11 cellular contexts compared by ENCODE assay signal in the genomic region with DNA sequence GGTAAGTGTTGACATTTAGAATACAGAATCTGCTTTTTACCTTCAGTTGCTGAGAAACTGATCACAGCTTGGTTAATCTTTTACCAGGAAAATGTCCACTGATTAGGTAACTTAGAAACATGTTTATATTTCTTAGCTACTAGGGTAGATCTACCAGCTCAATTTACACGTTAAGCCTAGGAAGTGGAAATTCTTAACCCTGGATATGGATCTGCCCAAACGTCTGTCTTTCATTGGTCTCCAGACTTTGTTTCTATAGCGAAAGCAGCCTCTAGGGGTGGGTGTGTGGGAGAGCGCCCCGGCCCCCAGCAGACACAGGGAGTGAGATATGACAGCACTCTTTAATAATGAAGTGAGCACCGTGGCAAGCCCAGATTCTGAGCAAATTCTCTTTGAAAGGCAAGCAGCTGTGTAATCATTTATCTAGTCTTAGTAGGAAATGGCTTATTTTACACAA.
DNase-seq lines count a peak whose midpoint lies in the region; ATAC-seq and TF ChIP-seq lines count a peak whose summit lies in the region.
"Had no signal": no experiment of that assay in that cellular context is flagged by ENCODE, and none has a peak within 500 bp of the region (broad histone marks: within the 10 kb centered on the region; RNA-seq: fewer than 3 reads in every experiment).

No MANE protein-coding gene starts in this region.

- no peak for ATAC-seq in T-helper 17 cell
- ATAC-seq in HG03378 (IDR thresholded peaks at IDR 0.05; ENCODE audit: unreplicated experiment) = no peak
- ATAC-seq: Right ventricle myocardium inferior had no signal

- intact Hi-C loops in activated CD4-positive, alpha-beta T cell treated with anti-CD3 and anti-CD28 coated beads, Interleukin-2, amount 10 ng/mL, durations not matched to agents 24 days and 14 days (cut with micrococcal nuclease) = no loop called here

- H3K4me3 ChIP-seq in GM12864 (ENCODE audit: low read depth, low read length) (no peak overlapping the region), choroid plexus epithelial cell (ENCODE audit: low read depth, low read length) (peak overlapping the region; percentile 11)
- H3K4me3 ChIP-seq: tibial artery had no signal

- no peaks in the 10 kb centered on the region for H3K36me3 Mint-ChIP-seq in nephron progenitor cell (ENCODE audit: low read depth)
- H3K36me3 Mint-ChIP-seq in T-helper 17 cell (ENCODE audit: low read depth) = no peaks in the 10 kb centered on the region
- H3K36me3 Mint-ChIP-seq in activated T-cell treated with anti-CD3 and anti-CD28 coated beads, Interleukin-2, amount 50 U/mL, for 24 hours (ENCODE audit: low read depth) = no peaks in the 10 kb centered on the region
- no peaks in the 10 kb centered on the region for H3K36me3 Mint-ChIP-seq in activated CD4-positive, alpha-beta T cell treated with anti-CD3 and anti-CD28 coated beads, Interleukin-2, amount 10 ng/mL, durations not matched to agents 24 days and 14 days (ENCODE audit: low read depth)

- H3K27ac Mint-ChIP-seq in nephron progenitor cell (peak overlapping the region; percentile 92), T-helper 17 cell (no peak overlapping the region)
- H3K27ac Mint-ChIP-seq in activated T-cell treated with anti-CD3 and anti-CD28 coated beads, Interleukin-2, amount 50 U/mL, for 24 hours = no peak overlapping the region
- H3K27ac Mint-ChIP-seq in activated CD4-positive, alpha-beta T cell treated with anti-CD3 and anti-CD28 coated beads, Interleukin-2, amount 10 ng/mL, durations not matched to agents 24 days and 14 days = no peak overlapping the region

- H3K4me3 Mint-ChIP-seq in nephron progenitor cell = peak overlapping the region; percentile 62
- H3K4me3 Mint-ChIP-seq in T-helper 17 cell = no peak overlapping the region
- no peak overlapping the region for H3K4me3 Mint-ChIP-seq in activated T-cell treated with anti-CD3 and anti-CD28 coated beads, Interleukin-2, amount 50 U/mL, for 24 hours
- H3K4me3 Mint-ChIP-seq in activated CD4-positive, alpha-beta T cell treated with anti-CD3 and anti-CD28 coated beads, Interleukin-2, amount 10 ng/mL, durations not matched to agents 24 days and 14 days = no peak overlapping the region

- H3K9me3 ChIP-seq in T-helper 17 cell (ENCODE audit: control insufficient read depth, low read length, poor library complexity, severe bottlenecking) = no peaks in the 10 kb centered on the region

- DNase-seq in GM12864 (ENCODE audit: low read depth) = no peak
- peak; percentile 32 for DNase-seq in NCI-H2196 treated with DMSO at 0.1 percent for 48 hours (lab: John Stamatoyannopoulos, UW; ENCODE audit: unreplicated experiment)
- peak; percentile 47 for DNase-seq in choroid plexus epithelial cell (ENCODE audit: low read depth)
- peak; percentile 29 for DNase-seq in nephron progenitor cell
- DNase-seq in T-helper 17 cell = no peak
- no peak for DNase-seq in activated T-cell treated with anti-CD3 and anti-CD28 coated beads, Interleukin-2, amount 50 U/mL, for 24 hours
- no peak for DNase-seq in activated CD4-positive, alpha-beta T cell treated with anti-CD3 and anti-CD28 coated beads, Interleukin-2, amount 10 ng/mL, durations not matched to agents 24 days and 14 days
- DNase-seq: activated CD8-positive, alpha-beta memory T cell treated with anti-CD3 and anti-CD28 coated beads, Interleukin-2, amount 50 U/mL, for 48 hours; tibial artery had no signal

- TF ChIP-seq CTCF in GM12864 (IDR thresholded peaks at IDR 0.05; ENCODE audit: low read depth, low read length, missing control alignments) = peak; percentile 37
- TF ChIP-seq CTCF in choroid plexus epithelial cell (conservative IDR thresholded peaks at IDR 0.05; ENCODE audit: low read depth, low read length) = peak; percentile 46
- TF ChIP-seq CTCF in nephron progenitor cell (IDR thresholded peaks at IDR 0.05) = peak; percentile 15

- H3K4me1 Mint-ChIP-seq in nephron progenitor cell = peaks cover 49% of the 10 kb centered on the region
- H3K4me1 Mint-ChIP-seq in T-helper 17 cell = no peaks in the 10 kb centered on the region
- no peaks in the 10 kb centered on the region for H3K4me1 Mint-ChIP-seq in activated T-cell treated with anti-CD3 and anti-CD28 coated beads, Interleukin-2, amount 50 U/mL, for 24 hours (ENCODE audit: low read depth)
- H3K4me1 Mint-ChIP-seq in activated CD4-positive, alpha-beta T cell treated with anti-CD3 and anti-CD28 coated beads, Interleukin-2, amount 10 ng/mL, durations not matched to agents 24 days and 14 days = no peaks in the 10 kb centered on the region

- H3K27me3 Mint-ChIP-seq in nephron progenitor cell (ENCODE audit: low read depth, poor library complexity) (no peaks in the 10 kb centered on the region), T-helper 17 cell (no peaks in the 10 kb centered on the region)
- H3K27me3 Mint-ChIP-seq in activated T-cell treated with anti-CD3 and anti-CD28 coated beads, Interleukin-2, amount 50 U/mL, for 24 hours = no peaks in the 10 kb centered on the region
- H3K27me3 Mint-ChIP-seq in activated CD4-positive, alpha-beta T cell treated with anti-CD3 and anti-CD28 coated beads, Interleukin-2, amount 10 ng/mL, durations not matched to agents 24 days and 14 days = no peaks in the 10 kb centered on the region

- H3K9me3 Mint-ChIP-seq in nephron progenitor cell = peaks cover 9% of the 10 kb centered on the region
- H3K9me3 Mint-ChIP-seq in activated T-cell treated with anti-CD3 and anti-CD28 coated beads, Interleukin-2, amount 50 U/mL, for 24 hours = peaks cover 3% of the 10 kb centered on the region
- H3K9me3 Mint-ChIP-seq in activated CD4-positive, alpha-beta T cell treated with anti-CD3 and anti-CD28 coated beads, Interleukin-2, amount 10 ng/mL, durations not matched to agents 24 days and 14 days = peaks cover 3% of the 10 kb centered on the region

Comparison
In these comparisons a context has a peak if more than half of its experiments do, and no peak if none do; other contexts are left out.
1. DNase-seq: peak in NCI-H2196 treated with DMSO at 0.1 percent for 48 hours (single experiment), choroid plexus epithelial cell (single experiment) and nephron progenitor cell (single experiment); none in GM12864 (single experiment), T-helper 17 cell (0 of 3), activated T-cell treated with anti-CD3 and anti-CD28 coated beads, Interleukin-2, amount 50 U/mL, for 24 hours (single experiment) and activated CD4-positive, alpha-beta T cell treated with anti-CD3 and anti-CD28 coated beads, Interleukin-2, amount 10 ng/mL, durations not matched to agents 24 days and 14 days (single experiment).
2. Peak in every context shown above with its lines, with median percentiles within 50 percentile points of each other: CTCF ChIP-seq.